In genomic region chr7:141737836-141738591, GRCh38 we compare ENCODE assay signal across 8 cellular contexts. TPM values are rescaled to one million over a fixed set of nuclear protein-coding genes. Genes with fewer than 3 reads are reported as not detected.
DNase-seq lines count a peak whose midpoint lies in the region; ATAC-seq and TF ChIP-seq lines count a peak whose summit lies in the region.

Gene SSBP1, plus strand, starts transcription at chr7:141738358. Its CDS starts 809 bp downstream, at chr7:141739167.

- peak; percentile 92 for ATAC-seq in HG02759 (IDR thresholded peaks at IDR 0.05; ENCODE audit: unreplicated experiment)
- ATAC-seq in upper lobe of left lung (ENCODE audit: low FRiP score in 2 of 2) = peak; percentile 97 to 98

- peak within 1 kb of the TSS; percentile 99 for H3K4me3 ChIP-seq in adipocyte (ENCODE audit: low read length)
- H3K4me3 ChIP-seq in upper lobe of left lung = peak within 1 kb of the TSS; percentile 64 to 86 (median 76)

- H3K4me1 ChIP-seq in adipocyte (ENCODE audit: control insufficient read depth, insufficient read depth, low read length) = peaks cover 17% of the 10 kb centered on the region
- peaks cover 18 to 34% (median 27%) of the 10 kb centered on the region in 4 donors for H3K4me1 ChIP-seq in upper lobe of left lung

- peak within 1 kb of the TSS; percentile 83 to 88 (median 85) for H3K27ac ChIP-seq in upper lobe of left lung

- intact Hi-C loops in cardiac septum (cut with DNase I) = loop anchor here (5.0 kb wide), 2 partner anchors 36 to 86 kb away; partner anchors contain the start of gene DENND11

- peak; percentile 82 for TF ChIP-seq CTCF in GM12872 (IDR thresholded peaks at IDR 0.05; ENCODE audit: insufficient read depth, low read depth, low read length)
- peak; percentile 43 to 84 (median 72) for TF ChIP-seq CTCF in upper lobe of left lung (IDR thresholded peaks at IDR 0.05)

- peaks cover 30% of the 10 kb centered on the region for H3K36me3 ChIP-seq in adipocyte (ENCODE audit: control insufficient read depth, insufficient read depth, low read length, severe bottlenecking)
- peaks cover 6 to 35% (median 17%) of the 10 kb centered on the region in 4 donors for H3K36me3 ChIP-seq in upper lobe of left lung

- H3K9ac ChIP-seq in adipocyte (ENCODE audit: low read length) = peak within 1 kb of the TSS; percentile 93

- peak in 3 of 4 donors; percentile 72 to 86 (median 76) for TF ChIP-seq POLR2A in upper lobe of left lung (IDR thresholded peaks at IDR 0.05)

- TF ChIP-seq EP300 in upper lobe of left lung (IDR thresholded peaks at IDR 0.05) = peak in 1 of 4 donors; percentile 53

- no peaks in the 10 kb centered on the region for H3K9me3 ChIP-seq in adipocyte (ENCODE audit: control insufficient read depth, low read length)
- H3K9me3 ChIP-seq in upper lobe of left lung = no peaks in the 10 kb centered on the region

- 0 to 4% methylated on average over 43 to 46 of the region's 46 CpGs for WGBS in upper lobe of left lung, 2 donors

- DNase-seq in NCI-H1417 (lab: John Stamatoyannopoulos, UW) (peak; percentile 97 to 100 (median 98)), SW480 (ENCODE audit: low spot score) (peak; percentile 97), adipocyte (ENCODE audit: low read depth) (peak; percentile 98), cardiac septum (ENCODE audit: low spot score) (peak; percentile 94), pons (ENCODE audit: low spot score) (peak; percentile 96), upper lobe of left lung (peak; percentile 84 to 91)

- H3K27me3 ChIP-seq in adipocyte (replicated peaks; ENCODE audit: control insufficient read depth, insufficient read depth, low read length) = no peaks in the 10 kb centered on the region
- H3K27me3 ChIP-seq in upper lobe of left lung = no peaks in the 10 kb centered on the region

RNA-seq across cellular contexts. Expression of gene SSBP1, which starts in this region (rescaled TPM):
- total RNA-seq in cardiac septum (84.2 TPM), upper lobe of left lung (100 to 1,000 TPM in 1 of 6 donors, 10 to 100 TPM in 5; 30.2 to 114 (median 66.8) TPM)

Comparison
In these comparisons a context has a peak if more than half of its experiments do, and no peak if none do; other contexts are left out.
1. Peak in every context shown above with its lines: DNase-seq, ATAC-seq, H3K4me3 ChIP-seq and H3K27ac ChIP-seq.